ENCODE assay signal across 1 cellular context in the genomic region with DNA sequence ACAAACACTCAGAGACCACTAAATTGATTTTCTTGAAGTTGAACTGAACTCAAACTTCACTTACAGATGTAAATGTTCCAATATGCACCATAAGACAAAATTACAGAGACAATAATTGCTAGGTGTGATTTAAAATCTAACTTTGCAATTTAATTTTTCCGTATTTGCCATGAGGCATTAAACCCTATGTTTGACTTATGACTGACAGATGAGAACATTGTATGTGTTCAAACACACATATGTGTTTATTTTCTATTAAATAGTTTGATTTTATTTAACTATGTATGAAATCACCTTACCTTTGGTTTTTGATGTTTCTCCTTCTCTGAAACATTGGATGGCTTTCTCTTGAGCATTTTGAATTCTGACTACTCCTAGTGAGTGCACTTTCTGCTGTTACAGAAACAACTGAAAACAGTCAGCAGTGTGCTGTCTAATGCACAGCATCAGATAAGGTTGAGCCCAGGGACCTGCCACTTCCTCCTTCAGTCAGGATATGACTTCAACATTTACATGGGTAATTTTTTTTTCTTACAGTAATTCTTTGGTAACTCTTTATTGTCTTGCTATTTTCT.
A peak's percentile ranks its signal among the peaks of the same experiment; 100 is the strongest.
TF ChIP-seq lines count a peak whose summit lies in the region.

A gene (minus strand): TSS at position 410 of the 575 bp plus-strand sequence. CDS start 54 bp downstream, at position 356.

TF ChIP-seq in GM12878, 131 proteins besides CTCF, POLR2A, EP300 and RAD21 (continued from another document):
- TF ChIP-seq, protein P1, sequence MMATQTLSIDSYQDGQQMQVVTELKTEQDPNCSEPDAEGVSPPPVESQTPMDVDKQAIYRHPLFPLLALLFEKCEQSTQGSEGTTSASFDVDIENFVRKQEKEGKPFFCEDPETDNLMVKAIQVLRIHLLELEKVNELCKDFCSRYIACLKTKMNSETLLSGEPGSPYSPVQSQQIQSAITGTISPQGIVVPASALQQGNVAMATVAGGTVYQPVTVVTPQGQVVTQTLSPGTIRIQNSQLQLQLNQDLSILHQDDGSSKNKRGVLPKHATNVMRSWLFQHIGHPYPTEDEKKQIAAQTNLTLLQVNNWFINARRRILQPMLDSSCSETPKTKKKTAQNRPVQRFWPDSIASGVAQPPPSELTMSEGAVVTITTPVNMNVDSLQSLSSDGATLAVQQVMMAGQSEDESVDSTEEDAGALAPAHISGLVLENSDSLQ (IDR thresholded peaks at IDR 0.05) = peak; percentile 78
- no peak for TF ChIP-seq ESRRA (IDR thresholded peaks at IDR 0.05; ENCODE audit: low read length)
- TF ChIP-seq, protein P2, sequence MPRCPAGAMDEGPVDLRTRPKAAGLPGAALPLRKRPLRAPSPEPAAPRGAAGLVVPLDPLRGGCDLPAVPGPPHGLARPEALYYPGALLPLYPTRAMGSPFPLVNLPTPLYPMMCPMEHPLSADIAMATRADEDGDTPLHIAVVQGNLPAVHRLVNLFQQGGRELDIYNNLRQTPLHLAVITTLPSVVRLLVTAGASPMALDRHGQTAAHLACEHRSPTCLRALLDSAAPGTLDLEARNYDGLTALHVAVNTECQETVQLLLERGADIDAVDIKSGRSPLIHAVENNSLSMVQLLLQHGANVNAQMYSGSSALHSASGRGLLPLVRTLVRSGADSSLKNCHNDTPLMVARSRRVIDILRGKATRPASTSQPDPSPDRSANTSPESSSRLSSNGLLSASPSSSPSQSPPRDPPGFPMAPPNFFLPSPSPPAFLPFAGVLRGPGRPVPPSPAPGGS (IDR thresholded peaks at IDR 0.05; ENCODE audit: borderline replicate concordance, insufficient read depth, low read depth, low read length, poor library complexity, severe bottlenecking) = peak; percentile 13
- TF ChIP-seq HDAC2 (IDR thresholded peaks at IDR 0.05) = no peak
- no peak for TF ChIP-seq EGR1 (IDR thresholded peaks at IDR 0.05; ENCODE audit: borderline replicate concordance in 1 of 2, low read depth in 2 of 2, low read length in 2 of 2)
- no peak for TF ChIP-seq FOS (IDR thresholded peaks at IDR 0.05; ENCODE audit: borderline replicate concordance, extremely low read depth, insufficient read length)
- TF ChIP-seq CREB1 (IDR thresholded peaks at IDR 0.05; ENCODE audit: low read depth) = peak; percentile 66
- TF ChIP-seq, protein P3, sequence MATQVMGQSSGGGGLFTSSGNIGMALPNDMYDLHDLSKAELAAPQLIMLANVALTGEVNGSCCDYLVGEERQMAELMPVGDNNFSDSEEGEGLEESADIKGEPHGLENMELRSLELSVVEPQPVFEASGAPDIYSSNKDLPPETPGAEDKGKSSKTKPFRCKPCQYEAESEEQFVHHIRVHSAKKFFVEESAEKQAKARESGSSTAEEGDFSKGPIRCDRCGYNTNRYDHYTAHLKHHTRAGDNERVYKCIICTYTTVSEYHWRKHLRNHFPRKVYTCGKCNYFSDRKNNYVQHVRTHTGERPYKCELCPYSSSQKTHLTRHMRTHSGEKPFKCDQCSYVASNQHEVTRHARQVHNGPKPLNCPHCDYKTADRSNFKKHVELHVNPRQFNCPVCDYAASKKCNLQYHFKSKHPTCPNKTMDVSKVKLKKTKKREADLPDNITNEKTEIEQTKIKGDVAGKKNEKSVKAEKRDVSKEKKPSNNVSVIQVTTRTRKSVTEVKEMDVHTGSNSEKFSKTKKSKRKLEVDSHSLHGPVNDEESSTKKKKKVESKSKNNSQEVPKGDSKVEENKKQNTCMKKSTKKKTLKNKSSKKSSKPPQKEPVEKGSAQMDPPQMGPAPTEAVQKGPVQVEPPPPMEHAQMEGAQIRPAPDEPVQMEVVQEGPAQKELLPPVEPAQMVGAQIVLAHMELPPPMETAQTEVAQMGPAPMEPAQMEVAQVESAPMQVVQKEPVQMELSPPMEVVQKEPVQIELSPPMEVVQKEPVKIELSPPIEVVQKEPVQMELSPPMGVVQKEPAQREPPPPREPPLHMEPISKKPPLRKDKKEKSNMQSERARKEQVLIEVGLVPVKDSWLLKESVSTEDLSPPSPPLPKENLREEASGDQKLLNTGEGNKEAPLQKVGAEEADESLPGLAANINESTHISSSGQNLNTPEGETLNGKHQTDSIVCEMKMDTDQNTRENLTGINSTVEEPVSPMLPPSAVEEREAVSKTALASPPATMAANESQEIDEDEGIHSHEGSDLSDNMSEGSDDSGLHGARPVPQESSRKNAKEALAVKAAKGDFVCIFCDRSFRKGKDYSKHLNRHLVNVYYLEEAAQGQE (IDR thresholded peaks at IDR 0.05; ENCODE audit: low read depth, low read length) = no peak
- no peak for TF ChIP-seq BHLHE40 (IDR thresholded peaks at IDR 0.05; ENCODE audit: borderline replicate concordance in 1 of 2, low read depth in 2 of 2, low read length in 1 of 2)
- no peak for TF ChIP-seq NR2F1 (conservative IDR thresholded peaks at IDR 0.05)
- peak in 1 of 2 experiments; percentile 11; a peak in 1 of 4 replicates for TF ChIP-seq IKZF2 (IDR thresholded peaks at IDR 0.05)
- TF ChIP-seq POLR2AphosphoS5 (IDR thresholded peaks at IDR 0.05; ENCODE audit: low read length) = peak; percentile 96
- peak; percentile 93 for TF ChIP-seq SMAD5 (IDR thresholded peaks at IDR 0.05; ENCODE audit: low read depth)
- TF ChIP-seq, protein P4, sequence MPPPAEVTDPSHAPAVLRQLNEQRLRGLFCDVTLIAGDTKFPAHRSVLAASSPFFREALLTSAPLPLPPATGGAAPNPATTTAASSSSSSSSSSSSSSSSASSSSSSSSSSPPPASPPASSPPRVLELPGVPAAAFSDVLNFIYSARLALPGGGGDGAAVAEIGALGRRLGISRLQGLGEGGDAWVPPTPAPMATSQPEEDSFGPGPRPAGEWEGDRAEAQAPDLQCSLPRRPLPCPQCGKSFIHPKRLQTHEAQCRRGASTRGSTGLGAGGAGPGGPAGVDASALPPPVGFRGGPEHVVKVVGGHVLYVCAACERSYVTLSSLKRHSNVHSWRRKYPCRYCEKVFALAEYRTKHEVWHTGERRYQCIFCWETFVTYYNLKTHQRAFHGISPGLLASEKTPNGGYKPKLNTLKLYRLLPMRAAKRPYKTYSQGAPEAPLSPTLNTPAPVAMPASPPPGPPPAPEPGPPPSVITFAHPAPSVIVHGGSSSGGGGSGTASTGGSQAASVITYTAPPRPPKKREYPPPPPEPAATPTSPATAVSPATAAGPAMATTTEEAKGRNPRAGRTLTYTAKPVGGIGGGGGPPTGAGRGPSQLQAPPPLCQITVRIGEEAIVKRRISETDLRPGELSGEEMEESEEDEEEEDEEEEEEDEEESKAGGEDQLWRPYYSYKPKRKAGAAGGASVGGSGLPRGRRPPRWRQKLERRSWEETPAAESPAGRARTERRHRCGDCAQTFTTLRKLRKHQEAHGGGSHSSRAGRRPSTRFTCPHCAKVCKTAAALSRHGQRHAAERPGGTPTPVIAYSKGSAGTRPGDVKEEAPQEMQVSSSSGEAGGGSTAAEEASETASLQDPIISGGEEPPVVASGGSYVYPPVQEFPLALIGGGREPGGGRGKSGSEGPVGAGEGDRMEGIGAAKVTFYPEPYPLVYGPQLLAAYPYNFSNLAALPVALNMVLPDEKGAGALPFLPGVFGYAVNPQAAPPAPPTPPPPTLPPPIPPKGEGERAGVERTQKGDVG (CRISPR knock-in tag; IDR thresholded peaks at IDR 0.05) = 0 out of 2 replicates have a peak, but pooled peaks have one; percentile 23
- TF ChIP-seq SREBF1 (IDR thresholded peaks at IDR 0.05; ENCODE audit: low read length) = no peak
- TF ChIP-seq, protein P5, sequence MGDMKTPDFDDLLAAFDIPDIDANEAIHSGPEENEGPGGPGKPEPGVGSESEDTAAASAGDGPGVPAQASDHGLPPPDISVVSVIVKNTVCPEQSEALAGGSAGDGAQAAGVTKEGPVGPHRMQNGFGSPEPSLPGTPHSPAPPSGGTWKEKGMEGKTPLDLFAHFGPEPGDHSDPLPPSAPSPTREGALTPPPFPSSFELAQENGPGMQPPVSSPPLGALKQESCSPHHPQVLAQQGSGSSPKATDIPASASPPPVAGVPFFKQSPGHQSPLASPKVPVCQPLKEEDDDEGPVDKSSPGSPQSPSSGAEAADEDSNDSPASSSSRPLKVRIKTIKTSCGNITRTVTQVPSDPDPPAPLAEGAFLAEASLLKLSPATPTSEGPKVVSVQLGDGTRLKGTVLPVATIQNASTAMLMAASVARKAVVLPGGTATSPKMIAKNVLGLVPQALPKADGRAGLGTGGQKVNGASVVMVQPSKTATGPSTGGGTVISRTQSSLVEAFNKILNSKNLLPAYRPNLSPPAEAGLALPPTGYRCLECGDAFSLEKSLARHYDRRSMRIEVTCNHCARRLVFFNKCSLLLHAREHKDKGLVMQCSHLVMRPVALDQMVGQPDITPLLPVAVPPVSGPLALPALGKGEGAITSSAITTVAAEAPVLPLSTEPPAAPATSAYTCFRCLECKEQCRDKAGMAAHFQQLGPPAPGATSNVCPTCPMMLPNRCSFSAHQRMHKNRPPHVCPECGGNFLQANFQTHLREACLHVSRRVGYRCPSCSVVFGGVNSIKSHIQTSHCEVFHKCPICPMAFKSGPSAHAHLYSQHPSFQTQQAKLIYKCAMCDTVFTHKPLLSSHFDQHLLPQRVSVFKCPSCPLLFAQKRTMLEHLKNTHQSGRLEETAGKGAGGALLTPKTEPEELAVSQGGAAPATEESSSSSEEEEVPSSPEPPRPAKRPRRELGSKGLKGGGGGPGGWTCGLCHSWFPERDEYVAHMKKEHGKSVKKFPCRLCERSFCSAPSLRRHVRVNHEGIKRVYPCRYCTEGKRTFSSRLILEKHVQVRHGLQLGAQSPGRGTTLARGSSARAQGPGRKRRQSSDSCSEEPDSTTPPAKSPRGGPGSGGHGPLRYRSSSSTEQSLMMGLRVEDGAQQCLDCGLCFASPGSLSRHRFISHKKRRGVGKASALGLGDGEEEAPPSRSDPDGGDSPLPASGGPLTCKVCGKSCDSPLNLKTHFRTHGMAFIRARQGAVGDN (IDR thresholded peaks at IDR 0.05) = peak; percentile 51
- peak; percentile 58 for TF ChIP-seq CREM (IDR thresholded peaks at IDR 0.05; ENCODE audit: low read depth)
- TF ChIP-seq TBL1XR1 (IDR thresholded peaks at IDR 0.05; ENCODE audit: low read depth, low read length) = no peak
TF ChIP-seq in GM12878: peak in this region for 37.
